ENCODE assay signal across 8 cellular contexts in the genomic region with DNA sequence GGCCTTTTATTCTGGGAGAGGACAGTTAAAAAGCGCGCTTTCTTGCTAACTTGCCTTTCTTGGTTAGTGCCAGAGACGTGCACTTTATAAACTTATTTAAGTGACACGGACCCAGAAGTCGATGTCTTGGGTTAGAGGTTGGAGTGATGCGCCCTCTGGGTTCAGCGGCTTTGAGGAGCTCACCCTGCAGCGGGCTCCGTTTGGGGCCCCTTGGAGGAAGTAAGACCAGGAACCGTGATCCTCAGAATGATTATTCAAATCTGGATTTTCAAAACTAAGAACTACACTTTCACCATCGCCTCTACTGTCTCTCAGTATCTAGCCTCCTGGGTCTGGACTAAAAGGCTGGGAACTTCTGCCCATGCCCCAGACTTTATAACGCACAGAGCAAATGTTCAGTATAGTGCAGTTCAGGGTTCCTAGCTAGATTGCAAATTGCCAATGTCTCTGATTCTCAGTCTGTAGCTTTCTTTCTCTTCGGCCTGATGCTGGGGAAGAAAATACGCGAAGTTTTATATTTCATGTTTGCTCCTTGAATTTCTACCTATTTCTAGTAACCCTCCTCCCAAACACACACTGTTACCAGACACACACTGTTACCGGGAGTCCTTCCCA. TPM values are rescaled to one million over a fixed set of nuclear protein-coding genes. Genes with fewer than 3 reads are reported as not detected.
A peak's percentile ranks its signal among the peaks of the same experiment; 100 is the strongest.
DNase-seq lines count a peak whose midpoint lies in the region; ATAC-seq and TF ChIP-seq lines count a peak whose summit lies in the region.

No MANE protein-coding gene starts in this region.

- no peaks in the 10 kb centered on the region for H3K9me3 Mint-ChIP-seq in CD8-positive, alpha-beta T cell

- no peaks in the 10 kb centered on the region for H3K27me3 ChIP-seq in CD8-positive, alpha-beta T cell (ENCODE audit: insufficient read depth, low read length)
- H3K27me3 ChIP-seq in fibroblast of lung (ENCODE audit: control insufficient read depth, insufficient read depth, low read length): peaks cover 15% of the 10 kb centered on the region
- H3K27me3 ChIP-seq in gastrocnemius medialis: no peaks in the 10 kb centered on the region

- H3K4me1 Mint-ChIP-seq in CD8-positive, alpha-beta T cell (ENCODE audit: low read depth): peaks cover 16% of the 10 kb centered on the region

- H3K79me2 ChIP-seq in OCI-LY7 (ENCODE audit: insufficient read depth, low read depth, low read length) (no peaks in the 10 kb centered on the region), fibroblast of lung (ENCODE audit: control insufficient read depth, insufficient read depth, low read length) (no peaks in the 10 kb centered on the region)

- H3K27ac ChIP-seq in CD8-positive, alpha-beta T cell (ENCODE audit: low read depth, low read length): no peak overlapping the region
- H3K27ac ChIP-seq in OCI-LY7 (ENCODE audit: low read depth, low read length, poor library complexity, severe bottlenecking) (no peak overlapping the region), fibroblast of lung (ENCODE audit: insufficient read depth, low read length) (no peak overlapping the region), gastrocnemius medialis (no peak overlapping the region)

- no peak overlapping the region for H3K9ac ChIP-seq in fibroblast of lung (ENCODE audit: insufficient read depth, low read length)

- H3K9me2 ChIP-seq in OCI-LY7 (ENCODE audit: insufficient read depth, low read length): no peaks in the 10 kb centered on the region

- in situ Hi-C loops in gastrocnemius medialis (cut with MboI; ENCODE audit: low sequenced_read_pairs in 4 of 4) (no loop called here), KBM-7 (cut with MboI; ENCODE audit: low pct_unique_long_range_greater_than_20kb, low sequenced_read_pairs) (no loop called here)

- intact Hi-C loops in CD8-positive, alpha-beta T cell (cut with DNase I, micrococcal nuclease): no loop called here
- intact Hi-C loops in OCI-LY7 (cut with micrococcal nuclease; ENCODE audit: unreplicated experiment) (loop anchor here (2.0 kb wide), 1 partner anchor 23 kb away; no protein-coding TSS in a partner anchor), gastrocnemius medialis (cut with DNase I; ENCODE audit: low total_unique reads) (no loop called here)

- no peaks in the 10 kb centered on the region for H3K27me3 Mint-ChIP-seq in CD8-positive, alpha-beta T cell (ENCODE audit: low read depth)

- H3K4me3 ChIP-seq in CD8-positive, alpha-beta T cell (ENCODE audit: low read depth, low read length): peak overlapping the region; percentile 60
- H3K4me3 ChIP-seq in OCI-LY7 (ENCODE audit: low read depth, low read length, poor library complexity, severe bottlenecking): no peak overlapping the region
- H3K4me3 ChIP-seq in fibroblast of lung (replicated peaks in 1 of 4; ENCODE audit: control extremely low read depth in 1 of 4, insufficient read depth in 1 of 4, low read depth in 3 of 4, low read length in 4 of 4): peak overlapping the region; percentile 38 to 57 (median 46)
- peak overlapping the region; percentile 44 to 48 (median 46) for H3K4me3 ChIP-seq in gastrocnemius medialis

- no peak for TF ChIP-seq POLR2A in gastrocnemius medialis (IDR thresholded peaks at IDR 0.05)

- H4K20me1 ChIP-seq in OCI-LY7 (ENCODE audit: insufficient read depth, low read length) (no peaks in the 10 kb centered on the region), fibroblast of lung (ENCODE audit: control insufficient read depth, extremely low read depth, insufficient read depth, low read length) (no peaks in the 10 kb centered on the region)

- no peak for TF ChIP-seq CTCF in CD8-positive, alpha-beta T cell (IDR thresholded peaks at IDR 0.05)
- no peak for TF ChIP-seq CTCF in OCI-LY7 (conservative IDR thresholded peaks at IDR 0.05; ENCODE audit: low read length)
- TF ChIP-seq CTCF in fibroblast of lung (conservative IDR thresholded peaks at IDR 0.05 in 1 of 2, IDR thresholded peaks at IDR 0.05 in 1 of 2; ENCODE audit: low read depth in 1 of 2, low read length in 2 of 2): no peak
- no peak for TF ChIP-seq CTCF in gastrocnemius medialis (IDR thresholded peaks at IDR 0.05 in 4 of 5, conservative IDR thresholded peaks at IDR 0.05 in 1 of 5)

- peak; percentile 36 for ATAC-seq in CD8-positive, alpha-beta T cell
- ATAC-seq in GM21717 (IDR thresholded peaks at IDR 0.05; ENCODE audit: unreplicated experiment) (peak; percentile 73), gastrocnemius medialis (no peak)

- BruUV-seq in OCI-LY7 (replicated peaks; lab: Mats Ljungman, UMichigan): no TSS peak

- no peaks in the 10 kb centered on the region for H3K9me3 ChIP-seq in CD8-positive, alpha-beta T cell (ENCODE audit: low read length)
- H3K9me3 ChIP-seq in OCI-LY7 (ENCODE audit: low read length) (no peaks in the 10 kb centered on the region), fibroblast of lung (ENCODE audit: control insufficient read depth, insufficient read depth, low read depth, low read length) (no peaks in the 10 kb centered on the region), gastrocnemius medialis (no peaks in the 10 kb centered on the region)

- no peaks in the 10 kb centered on the region for H3K36me3 ChIP-seq in CD8-positive, alpha-beta T cell (ENCODE audit: insufficient read depth, low read length)
- H3K36me3 ChIP-seq in OCI-LY7 (ENCODE audit: insufficient read depth, low read length): peaks cover 28% of the 10 kb centered on the region
- no peaks in the 10 kb centered on the region for H3K36me3 ChIP-seq in fibroblast of lung (ENCODE audit: control insufficient read depth, insufficient read depth, low read length)
- H3K36me3 ChIP-seq in gastrocnemius medialis: no peaks in the 10 kb centered on the region

- H3K4me1 ChIP-seq in CD8-positive, alpha-beta T cell (ENCODE audit: insufficient read depth, low read length): peaks cover 9% of the 10 kb centered on the region
- H3K4me1 ChIP-seq in OCI-LY7 (ENCODE audit: insufficient read depth, low read length, poor library complexity, severe bottlenecking) (peaks cover 23% of the 10 kb centered on the region), fibroblast of lung (ENCODE audit: control insufficient read depth, extremely low read depth, insufficient read depth, low read length) (no peaks in the 10 kb centered on the region), gastrocnemius medialis (no peaks in the 10 kb centered on the region)

- no peak for DNase-seq in CD8-positive, alpha-beta T cell
- DNase-seq in OCI-LY7 (ENCODE audit: low spot score): no peak
- no peak for DNase-seq in fibroblast of lung (ENCODE audit: low read depth in 2 of 2)
- no peak for DNase-seq in gastrocnemius medialis
- DNase-seq in SW 1271 (lab: John Stamatoyannopoulos, UW): no peak
- no peak for DNase-seq in NCI-H2227 (lab: John Stamatoyannopoulos, UW; ENCODE audit: unreplicated experiment)
- DNase-seq in KBM-7: no peak

- H2AFZ ChIP-seq in OCI-LY7 (ENCODE audit: low read length): no peak overlapping the region
- peak overlapping the region; percentile 86 for H2AFZ ChIP-seq in fibroblast of lung (ENCODE audit: low read length)

- CTCF ChIA-PET in CD8-positive, alpha-beta T cell (lab: Charles Lee): interaction anchor here (1.0 kb wide), 2 partner anchors 41 to 59 kb away, joined by 3 to 4 read pairs; no protein-coding TSS in a partner anchor
- CTCF ChIA-PET in OCI-LY7 (lab: Charles Lee; ENCODE audit: unreplicated experiment): interaction anchor here (0.6 to 0.8 kb wide), 2 partner anchors 10 to 26 kb away, joined by 3 read pairs; partner anchors contain the start of gene TSPAN33

- peaks cover 21% of the 10 kb centered on the region for H3K36me3 Mint-ChIP-seq in CD8-positive, alpha-beta T cell

- H3K4me3 Mint-ChIP-seq in CD8-positive, alpha-beta T cell: peak overlapping the region; percentile 83

- POLR2A ChIA-PET in CD8-positive, alpha-beta T cell (lab: Charles Lee): interaction anchor here (0.7 kb wide), 1 partner anchor 500 kb away, joined by 3 read pairs; no protein-coding TSS in a partner anchor
- POLR2A ChIA-PET in OCI-LY7 (lab: Charles Lee): interaction anchor here (0.5 to 1.2 kb wide), 4 partner anchors 12 to 144 kb away, joined by 3 to 7 read pairs (median 3); no protein-coding TSS in a partner anchor

- H3K27ac Mint-ChIP-seq in CD8-positive, alpha-beta T cell: peak overlapping the region; percentile 41

- peak overlapping the region; percentile 34; the same call in 1 of the 2 replicates for H3K4me2 ChIP-seq in OCI-LY7 (ENCODE audit: low read length)
- peak overlapping the region; percentile 59 for H3K4me2 ChIP-seq in fibroblast of lung (ENCODE audit: extremely low read depth, insufficient read depth, low read length)

RNA-seq across cellular contexts. Expression of gene SMO, which starts 18.6 kb away (rescaled TPM):
- not detected for total RNA-seq in CD8-positive, alpha-beta T cell
- total RNA-seq in OCI-LY7 (2014; rRNA removed; shearing (Covaris generic)): 0.25 TPM in 1 of 2 replicates, not detected in the other
- total RNA-seq in OCI-LY7 (2022) (0.17 and 0.22 TPM in 2 replicates), fibroblast of lung (12.6 and 23.6 TPM in 2 replicates), gastrocnemius medialis (1 to 10 TPM; 1.1 to 1.6 (median 1.2) TPM)
- 4.5 and 6.4 TPM in 2 replicates for polyA plus RNA-seq in fibroblast of lung
- 5.5 and 7.7 TPM in 2 replicates for polyA plus RNA-seq in fibroblast of lung (2012)
- polyA minus RNA-seq in fibroblast of lung (ENCODE audit: low replicate concordance): 28.9 and 45.9 TPM in 2 replicates

RNA-seq across cellular contexts. Expression of gene TSPAN33, which starts 25.3 kb away (rescaled TPM):
- total RNA-seq in CD8-positive, alpha-beta T cell: 1 to 10 TPM; 4.7 to 5.6 TPM
- total RNA-seq in OCI-LY7 (2014; rRNA removed; shearing (Covaris generic)): 11.5 and 14.6 TPM in 2 replicates
- total RNA-seq in OCI-LY7 (2022) (37.8 and 44.8 TPM in 2 replicates), fibroblast of lung (0.17 and 0.77 TPM in 2 replicates), gastrocnemius medialis (1 to 10 TPM; 5.6 to 9.1 (median 7.8) TPM)
- polyA plus RNA-seq in fibroblast of lung: 0.25 and 0.36 TPM in 2 replicates
- 0.21 and 0.33 TPM in 2 replicates for polyA plus RNA-seq in fibroblast of lung (2012)
- not detected in 2 replicates for polyA minus RNA-seq in fibroblast of lung (ENCODE audit: low replicate concordance)

RNA-seq across cellular contexts. Expression of gene AHCYL2, which starts 55.0 kb away (rescaled TPM):
- 1 to 10 TPM; 3.1 to 5.8 TPM for total RNA-seq in CD8-positive, alpha-beta T cell
- 3.6 and 5.0 TPM in 2 replicates for total RNA-seq in OCI-LY7 (2014; rRNA removed; shearing (Covaris generic))
- total RNA-seq in OCI-LY7 (2022): 8.7 and 9.7 TPM in 2 replicates
- 7.4 and 11.9 TPM in 2 replicates for total RNA-seq in fibroblast of lung
- 8.7 and 10.4 TPM in 2 replicates for polyA plus RNA-seq in fibroblast of lung
- polyA plus RNA-seq in fibroblast of lung (2012): 5.0 and 5.2 TPM in 2 replicates
- polyA minus RNA-seq in fibroblast of lung (ENCODE audit: low replicate concordance): 1.1 and 7.2 TPM in 2 replicates
- total RNA-seq in gastrocnemius medialis: 10 to 100 TPM; 22.7 to 41.0 (median 35.7) TPM

Comparison
In these comparisons a context has a peak if more than half of its experiments do, and no peak if none do; other contexts are left out.
1. ATAC-seq: peak in CD8-positive, alpha-beta T cell (single experiment) and GM21717 (single experiment); none in gastrocnemius medialis (0 of 2).